9 cellular contexts compared by ENCODE assay signal in genomic region chr19:7831452-7831851, GRCh38. TPM values are rescaled to one million over a fixed set of nuclear protein-coding genes. Genes with fewer than 3 reads are reported as not detected.
A peak's percentile ranks its signal among the peaks of the same experiment; 100 is the strongest.
DNase-seq lines count a peak whose midpoint lies in the region; ATAC-seq and TF ChIP-seq lines count a peak whose summit lies in the region.
"Had no signal": no experiment of that assay in that cellular context is flagged by ENCODE, and none has a peak within 500 bp of the region (broad histone marks: within the 10 kb centered on the region; RNA-seq: fewer than 3 reads in every experiment).

No MANE protein-coding gene starts in this region.

- no peaks in the 10 kb centered on the region for H3K36me3 ChIP-seq in Caco-2 (ENCODE audit: control insufficient read depth, insufficient read depth, low read length)
- no peaks in the 10 kb centered on the region for H3K36me3 ChIP-seq in Loucy (ENCODE audit: insufficient read depth, low read length)
- no peaks in the 10 kb centered on the region for H3K36me3 ChIP-seq in effector memory CD4-positive, alpha-beta T cell (ENCODE audit: control insufficient read depth, insufficient read depth, low read length)

- POLR2A ChIA-PET in Caco-2 (lab: Charles Lee), result no interaction called here

- no peak for ATAC-seq in central memory CD8-positive, alpha-beta T cell (replicated peaks; ENCODE audit: extremely low read depth, poor library complexity, severe bottlenecking)
- ATAC-seq in natural killer cell, result no peak
- no peak for ATAC-seq in sciatic nerve
- ATAC-seq: left ventricle myocardium superior had no signal

- peaks cover 7% of the 10 kb centered on the region for H3K27me3 Mint-ChIP-seq in Caco-2 (ENCODE audit: insufficient read depth, unreplicated experiment)
- H3K27me3 Mint-ChIP-seq in central memory CD8-positive, alpha-beta T cell, result no peaks in the 10 kb centered on the region
- no peaks in the 10 kb centered on the region for H3K27me3 Mint-ChIP-seq in natural killer cell (ENCODE audit: low read depth in 2 of 2)

- TF ChIP-seq CTCF in Caco-2 (IDR thresholded peaks at IDR 0.05; ENCODE audit: insufficient read depth in 1 of 2, low read depth in 1 of 2, low read length in 1 of 2, severe bottlenecking in 1 of 2, unreplicated experiment in 1 of 2) (peak; percentile 22 to 24), Loucy (conservative IDR thresholded peaks at IDR 0.05; ENCODE audit: low read length) (no peak), natural killer cell (IDR thresholded peaks at IDR 0.05) (no peak)

- H2AFZ ChIP-seq in Loucy (ENCODE audit: low read length), result no peak overlapping the region

- no peak overlapping the region for H3K27ac ChIP-seq in effector memory CD4-positive, alpha-beta T cell (ENCODE audit: insufficient read depth, low read length, poor library complexity, severe bottlenecking)

- H3K36me3 Mint-ChIP-seq in Caco-2 (ENCODE audit: insufficient read depth, unreplicated experiment) (peaks cover 13% of the 10 kb centered on the region), natural killer cell (no peaks in the 10 kb centered on the region)
- H3K36me3 Mint-ChIP-seq in central memory CD8-positive, alpha-beta T cell (ENCODE audit: insufficient read depth), result peaks cover 7% of the 10 kb centered on the region

- H3K27ac Mint-ChIP-seq in Caco-2 (ENCODE audit: unreplicated experiment) (no peak overlapping the region), natural killer cell (peak overlapping the region in 1 of 2 donors; percentile 72)
- peak overlapping the region; percentile 49 for H3K27ac Mint-ChIP-seq in central memory CD8-positive, alpha-beta T cell (ENCODE audit: low read depth)

- H3K4me2 ChIP-seq in Loucy (ENCODE audit: low read depth, low read length, poor library complexity, severe bottlenecking), result peak overlapping the region; percentile 97

- H3K27me3 ChIP-seq in Caco-2 (replicated peaks; ENCODE audit: control insufficient read depth, insufficient read depth, low read length) (no peaks in the 10 kb centered on the region), Loucy (ENCODE audit: insufficient read depth, low read length, poor library complexity, severe bottlenecking) (no peaks in the 10 kb centered on the region)
- no peaks in the 10 kb centered on the region for H3K27me3 ChIP-seq in effector memory CD4-positive, alpha-beta T cell (replicated peaks; ENCODE audit: control insufficient read depth, insufficient read depth, low read length, poor library complexity, severe bottlenecking)

- CTCF ChIA-PET in Caco-2 (lab: Charles Lee), result interaction anchor here (0.6 to 1.3 kb wide), 5 partner anchors 31 to 263 kb away, joined by 3 to 10 read pairs (median 3); partner anchors contain the start of genes SNAPC2 and TRAPPC5

- peak in 1 of 2 experiments; percentile 42 for DNase-seq in Caco-2
- DNase-seq in central memory CD8-positive, alpha-beta T cell (ENCODE audit: low spot score in 2 of 2), result no peak
- no peak for DNase-seq in natural killer cell
- no peak for DNase-seq in stimulated activated CD4-positive, alpha-beta T cell treated with anti-CD3 and anti-CD28 coated beads, Interleukin-1b, Interleukin-23, amount 100 ng/mL, for 48 hours
- no peak for DNase-seq in sciatic nerve (ENCODE audit: low spot score)
- no peak for DNase-seq in effector memory CD4-positive, alpha-beta T cell
- no peak for DNase-seq in NCI-H2196 treated with DMSO at 0.1 percent for 48 hours (lab: John Stamatoyannopoulos, UW; ENCODE audit: unreplicated experiment)
- DNase-seq: left ventricle myocardium superior had no signal

- peak overlapping the region; percentile 70 for H3K9ac ChIP-seq in Loucy (ENCODE audit: low read depth, low read length, poor library complexity, severe bottlenecking)

- no peaks in the 10 kb centered on the region for H4K20me1 ChIP-seq in Loucy (ENCODE audit: insufficient read depth, low read length, poor library complexity, severe bottlenecking)

- no peaks in the 10 kb centered on the region; the same call in 1 of the 2 replicates for H3K4me1 ChIP-seq in Caco-2
- H3K4me1 ChIP-seq in Loucy (ENCODE audit: insufficient read depth, low read length, poor library complexity, severe bottlenecking), result peaks cover 20% of the 10 kb centered on the region
- H3K4me1 ChIP-seq in effector memory CD4-positive, alpha-beta T cell (ENCODE audit: control insufficient read depth, insufficient read depth, low read length, poor library complexity, severe bottlenecking), result peaks cover 16% of the 10 kb centered on the region

- H3K79me2 ChIP-seq in Loucy (ENCODE audit: insufficient read depth, low read length), result peaks cover 8% of the 10 kb centered on the region; the same call in 1 of the 2 replicates

- no peaks in the 10 kb centered on the region for H3K9me2 ChIP-seq in Loucy (replicated peaks; ENCODE audit: low read depth, low read length)

- H3K4me3 ChIP-seq in Caco-2 (ENCODE audit: low read depth, low read length) (no peak overlapping the region), Loucy (ENCODE audit: low read length, poor library complexity, severe bottlenecking) (peak overlapping the region; percentile 80)
- no peak overlapping the region for H3K4me3 ChIP-seq in effector memory CD4-positive, alpha-beta T cell (ENCODE audit: insufficient read depth, low read depth, low read length, poor library complexity, severe bottlenecking)

- H3K4me3 Mint-ChIP-seq in Caco-2 (ENCODE audit: unreplicated experiment) (peak overlapping the region; percentile 74), natural killer cell (peak overlapping the region; percentile 84)
- H3K4me3 Mint-ChIP-seq in central memory CD8-positive, alpha-beta T cell, result peak overlapping the region; percentile 82

- intact Hi-C loops in Caco-2 (cut with micrococcal nuclease; ENCODE audit: unreplicated experiment), result no loop called here
- intact Hi-C loops in natural killer cell (cut with micrococcal nuclease), result no loop called here
- intact Hi-C loops in sciatic nerve (cut with DNase I), result no loop called here

- H3F3A ChIP-seq in Loucy (ENCODE audit: low read depth), result no peaks in the 10 kb centered on the region

- H3K9me3 Mint-ChIP-seq in Caco-2 (ENCODE audit: unreplicated experiment), result no peaks in the 10 kb centered on the region
- no peaks in the 10 kb centered on the region for H3K9me3 Mint-ChIP-seq in central memory CD8-positive, alpha-beta T cell
- no peaks in the 10 kb centered on the region for H3K9me3 Mint-ChIP-seq in natural killer cell

- H3K4me1 Mint-ChIP-seq in Caco-2 (ENCODE audit: low read depth, unreplicated experiment), result peaks cover 7% of the 10 kb centered on the region
- peaks cover 23% of the 10 kb centered on the region for H3K4me1 Mint-ChIP-seq in central memory CD8-positive, alpha-beta T cell
- H3K4me1 Mint-ChIP-seq in natural killer cell, result peaks cover 15 to 36% of the 10 kb centered on the region in 2 donors

- no peaks in the 10 kb centered on the region for H3K9me3 ChIP-seq in Caco-2
- no peaks in the 10 kb centered on the region for H3K9me3 ChIP-seq in Loucy (ENCODE audit: insufficient read depth, low read depth, low read length)
- H3K9me3 ChIP-seq in effector memory CD4-positive, alpha-beta T cell (ENCODE audit: control insufficient read depth, low read length), result no peaks in the 10 kb centered on the region

- no TSS peak for BruUV-seq in Caco-2 (replicated peaks; lab: Mats Ljungman, UMichigan)

RNA-seq across cellular contexts. Expression of gene EVI5L, which starts 1.4 kb away (rescaled TPM):
- total RNA-seq in Caco-2 (2022), result 6.5 and 9.8 TPM in 2 replicates
- 10 to 100 TPM in 2 of 3 donors, 1 to 10 TPM in 1; 9.6 to 13.5 (median 11.3) TPM for total RNA-seq in natural killer cell
- total RNA-seq in sciatic nerve, result 14.2 TPM

RNA-seq across cellular contexts. Expression of gene PRR36, which starts 42.7 kb away (rescaled TPM):
- total RNA-seq in Caco-2 (2022), result 3.7 and 4.4 TPM in 2 replicates
- under 1 TPM; 0.11 to 0.13 (median 0.12) TPM for total RNA-seq in natural killer cell
- total RNA-seq in sciatic nerve, result 0.09 TPM

RNA-seq across cellular contexts. Expression of gene LRRC8E, which starts 56.9 kb away (rescaled TPM):
- total RNA-seq in Caco-2 (2022), result 6.5 and 6.7 TPM in 2 replicates
- not detected for total RNA-seq in natural killer cell
- total RNA-seq in sciatic nerve, result 0.09 TPM

Comparison
In these comparisons a context has a peak if more than half of its experiments do, and no peak if none do; other contexts are left out.
1. CTCF ChIP-seq: peak in Caco-2 (2 of 2); none in Loucy (single experiment) and natural killer cell (single experiment).
2. Peak in every context shown above with its lines, with median percentiles within 50 percentile points of each other: H3K4me3 Mint-ChIP-seq.